ENCODE assay signal across 8 cellular contexts in the genomic region with DNA sequence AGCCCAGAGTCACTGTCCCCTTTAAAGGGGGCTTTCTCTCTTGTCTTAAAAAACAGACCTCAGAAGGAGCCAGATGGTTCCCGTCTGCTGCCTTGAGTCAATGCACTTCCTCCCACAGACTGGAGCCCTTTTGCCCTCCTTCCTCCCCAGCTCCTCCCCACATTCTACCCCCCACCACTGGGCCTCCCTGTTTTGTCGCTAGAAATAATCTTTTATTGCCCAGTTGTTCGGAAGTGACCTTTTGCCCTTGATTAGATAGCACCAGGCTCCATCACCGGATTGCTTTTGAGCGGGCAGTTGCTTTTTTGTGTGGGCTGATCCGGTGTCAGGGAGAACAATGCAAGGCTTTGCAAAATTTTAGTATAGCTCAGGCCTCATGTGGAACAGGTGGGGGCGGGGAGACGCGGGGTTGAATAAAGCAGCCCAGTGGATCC. TPM values are rescaled to one million over a fixed set of nuclear protein-coding genes. Genes with fewer than 3 reads are reported as not detected.
DNase-seq lines count a peak whose midpoint lies in the region; ATAC-seq, FAIRE-seq and TF ChIP-seq lines count a peak whose summit lies in the region.

No MANE protein-coding gene starts in this region.

- H3K9me3 Mint-ChIP-seq in CD4-positive, alpha-beta memory T cell = no peaks in the 10 kb centered on the region
- H3K9me3 Mint-ChIP-seq in naive thymus-derived CD4-positive, alpha-beta T cell = peaks cover 0 to 3% (median 0%) of the 10 kb centered on the region in 11 donors

- H3K79me1 ChIP-seq in H1 (ENCODE audit: low read depth, low read length) = no peaks in the 10 kb centered on the region

- peaks cover 8% of the 10 kb centered on the region for H3K4me1 ChIP-seq in CD4-positive, alpha-beta memory T cell (ENCODE audit: insufficient read depth, low read length)
- peaks cover 0 to 4% (median 3%) of the 10 kb centered on the region in 4 experiments; a peak in 3 of 7 replicates for H3K4me1 ChIP-seq in H1 (replicated peaks in 1 of 4; ENCODE audit: control insufficient read depth in 3 of 4, insufficient read depth in 4 of 4, low read length in 3 of 4)
- H3K4me1 ChIP-seq in naive thymus-derived CD4-positive, alpha-beta T cell (ENCODE audit: control insufficient read depth in 2 of 2, insufficient read depth in 2 of 2, low read length in 2 of 2) = peaks cover 0 to 6% of the 10 kb centered on the region in 2 donors

- H4K20me1 ChIP-seq in H1 (replicated peaks in 1 of 2; ENCODE audit: control insufficient read depth in 1 of 2, insufficient read depth in 2 of 2, low read length in 2 of 2) = no peaks in the 10 kb centered on the region

- H3K27ac ChIP-seq in CD4-positive, alpha-beta memory T cell (ENCODE audit: low read depth, low read length) = no peak overlapping the region
- H3K27ac ChIP-seq in H1 (ENCODE audit: low read depth, low read length) = peak overlapping the region; percentile 78
- no peak overlapping the region for H3K27ac ChIP-seq in naive thymus-derived CD4-positive, alpha-beta T cell (ENCODE audit: low read depth, low read length)

- H3K4me3 Mint-ChIP-seq in CD4-positive, alpha-beta memory T cell = peak overlapping the region; percentile 31 to 78 (median 58)
- H3K4me3 Mint-ChIP-seq in naive thymus-derived CD4-positive, alpha-beta T cell = peak overlapping the region; percentile 41 to 82 (median 62)

- peak overlapping the region; percentile 67 for H4K91ac ChIP-seq in H1 (replicated peaks; ENCODE audit: insufficient read length, low read length)

- peak overlapping the region in 4 of 7 donors; percentile 59 to 77 (median 72) for H3K27ac Mint-ChIP-seq in CD4-positive, alpha-beta memory T cell
- H3K27ac Mint-ChIP-seq in naive thymus-derived CD4-positive, alpha-beta T cell = peak overlapping the region in 6 of 9 donors; percentile 4 to 82 (median 41)

- no peak overlapping the region for H2BK15ac ChIP-seq in H1 (ENCODE audit: low read length)

- H3K23ac ChIP-seq in H1 (ENCODE audit: insufficient read length) = no peak overlapping the region

- H2BK12ac ChIP-seq in H1 (ENCODE audit: low read depth, low read length) = peak overlapping the region; percentile 19; the same call in 1 of the 2 replicates

- H3K36me3 Mint-ChIP-seq in CD4-positive, alpha-beta memory T cell = no peaks in the 10 kb centered on the region
- H3K36me3 Mint-ChIP-seq in naive thymus-derived CD4-positive, alpha-beta T cell = peaks cover 0 to 5% (median 0%) of the 10 kb centered on the region in 5 donors

- H3K27me3 Mint-ChIP-seq in CD4-positive, alpha-beta memory T cell = peaks cover 2 to 5% of the 10 kb centered on the region in 2 donors
- H3K27me3 Mint-ChIP-seq in naive thymus-derived CD4-positive, alpha-beta T cell = peaks cover 0 to 2% (median 0%) of the 10 kb centered on the region in 5 donors

- H3K18ac ChIP-seq in H1 (ENCODE audit: extremely low read depth, low read length) = peak overlapping the region; percentile 93

- no peak overlapping the region for H3K4me3 ChIP-seq in CD4-positive, alpha-beta memory T cell (ENCODE audit: low read length in 2 of 2)
- peak overlapping the region; percentile 1 to 52 (median 24); a peak in 6 of 8 replicates for H3K4me3 ChIP-seq in H1 (ENCODE audit: extremely low read depth in 1 of 4, insufficient read depth in 2 of 4, low read depth in 3 of 4, low read length in 4 of 4)
- peak overlapping the region; percentile 13 for H3K4me3 ChIP-seq in naive thymus-derived CD4-positive, alpha-beta T cell (ENCODE audit: low read length)

- DNase-seq in CD4-positive, alpha-beta memory T cell = peak in 1 of 5 donors; percentile 11
- DNase-seq in H1 (ENCODE audit: low read depth in 1 of 2, low spot score in 2 of 2) (peak; percentile 43 to 66), GM13976 (ENCODE audit: low spot score) (no peak), NCI-H2107 (lab: John Stamatoyannopoulos, UW) (no peak)
- peak in 6 of 9 donors; percentile 1 to 48 (median 10) for DNase-seq in naive thymus-derived CD4-positive, alpha-beta T cell

- H3K9me3 ChIP-seq in CD4-positive, alpha-beta memory T cell (ENCODE audit: control insufficient read depth in 1 of 2, low read length in 2 of 2) = no peaks in the 10 kb centered on the region
- no peaks in the 10 kb centered on the region for H3K9me3 ChIP-seq in H1 (ENCODE audit: insufficient read depth in 2 of 2, low read depth in 1 of 2, low read length in 1 of 2)
- no peaks in the 10 kb centered on the region for H3K9me3 ChIP-seq in naive thymus-derived CD4-positive, alpha-beta T cell (ENCODE audit: control insufficient read depth in 2 of 3, low read length in 3 of 3)

- intact Hi-C loops in CD4-positive, alpha-beta memory T cell (cut with micrococcal nuclease) = loop anchor here (1.0 kb wide), 1 partner anchor 217 kb away; no protein-coding TSS in a partner anchor
- intact Hi-C loops in naive thymus-derived CD4-positive, alpha-beta T cell (cut with micrococcal nuclease) = loop anchor here (1.0 to 10.0 kb wide), 4 partner anchors 21 to 50 kb away; a partner anchor contains a TSS

- FAIRE-seq in H1 (lab: Jason Lieb, UNC) = peak; percentile 81

- no peaks in the 10 kb centered on the region for H3K36me3 ChIP-seq in CD4-positive, alpha-beta memory T cell (ENCODE audit: insufficient read depth, low read length)
- H3K36me3 ChIP-seq in H1 (ENCODE audit: control insufficient read depth in 2 of 4, insufficient read depth in 4 of 4, low read length in 3 of 4) = no peaks in the 10 kb centered on the region
- H3K36me3 ChIP-seq in naive thymus-derived CD4-positive, alpha-beta T cell (ENCODE audit: control insufficient read depth in 2 of 3, insufficient read depth in 3 of 3, low read length in 3 of 3) = no peaks in the 10 kb centered on the region

- peak overlapping the region; percentile 89 for H4K5ac ChIP-seq in H1 (ENCODE audit: insufficient read length, low read depth, low read length)

- TF ChIP-seq CTCF in H1 (IDR thresholded peaks at IDR 0.05; ENCODE audit: control extremely low read depth in 1 of 3, insufficient read depth in 1 of 3, low read depth in 1 of 3, low read length in 3 of 3) = no peak
- TF ChIP-seq CTCF in GM13976 (IDR thresholded peaks at IDR 0.05; ENCODE audit: borderline replicate concordance, control extremely low read depth, extremely low read depth, insufficient read depth, missing control alignments) = no peak

- peak in 1 of 2 experiments; percentile 13; a peak in 1 of 4 replicates for TF ChIP-seq RAD21 in H1 (IDR thresholded peaks at IDR 0.05 in 1 of 2, conservative IDR thresholded peaks at IDR 0.05 in 1 of 2; ENCODE audit: low read depth in 2 of 2, low read length in 2 of 2)

- H3K14ac ChIP-seq in H1 (ENCODE audit: insufficient read length) = no peak overlapping the region

- H3K4me2 ChIP-seq in H1 (ENCODE audit: insufficient read depth in 1 of 2, low read depth in 2 of 2, low read length in 2 of 2) = peak overlapping the region; percentile 62 to 82

- H2BK120ac ChIP-seq in H1 (replicated peaks; ENCODE audit: low read depth, low read length) = peak overlapping the region; percentile 86

- TF ChIP-seq EP300 in H1 (IDR thresholded peaks at IDR 0.05; ENCODE audit: borderline replicate concordance in 1 of 2, low read depth in 2 of 2, low read length in 2 of 2) = no peak

- peaks cover 8 to 13% (median 11%) of the 10 kb centered on the region in 4 donors for H3K4me1 Mint-ChIP-seq in CD4-positive, alpha-beta memory T cell
- peaks cover 7 to 29% (median 17%) of the 10 kb centered on the region in 7 donors for H3K4me1 Mint-ChIP-seq in naive thymus-derived CD4-positive, alpha-beta T cell

- H2AK5ac ChIP-seq in H1 (ENCODE audit: low read depth, low read length) = no peak overlapping the region

- peak overlapping the region; percentile 7; the same call in 1 of the 2 replicates for H4K8ac ChIP-seq in H1 (ENCODE audit: extremely low read depth, insufficient read depth, low read length)

- TF ChIP-seq POLR2A in H1 (IDR thresholded peaks at IDR 0.05; ENCODE audit: control extremely low read depth in 1 of 2, low read depth in 2 of 2, low read length in 2 of 2) = no peak

- H3K9ac ChIP-seq in H1 (replicated peaks in 1 of 4; ENCODE audit: extremely low read depth in 1 of 4, low read depth in 3 of 4, low read length in 3 of 4) = peak overlapping the region in 1 of 4 experiments; percentile 7; a peak in 2 of 7 replicates

- POLR2A ChIA-PET in CD4-positive, alpha-beta memory T cell (lab: Charles Lee; ENCODE audit: partially characterized antibody) = interaction anchor here (0.6 kb wide), 1 partner anchor 35 kb away, joined by 3 read pairs; no protein-coding TSS in a partner anchor
- POLR2A ChIA-PET in H1 (lab: Charles Lee; ENCODE audit: partially characterized antibody) = interaction anchor here (1.0 to 1.7 kb wide), 4 partner anchors 26 to 66 kb away, joined by 3 to 7 read pairs (median 5); a partner anchor contains a TSS
- POLR2A ChIA-PET in naive thymus-derived CD4-positive, alpha-beta T cell (lab: Charles Lee) = no interaction called here

- CTCF ChIA-PET in CD4-positive, alpha-beta memory T cell (lab: Charles Lee; ENCODE audit: partially characterized antibody) = no interaction called here
- CTCF ChIA-PET in H1 (lab: Charles Lee; ENCODE audit: partially characterized antibody) = interaction anchor here (0.6 to 1.2 kb wide), 2 partner anchors 39 to 314 kb away, joined by 3 read pairs; no protein-coding TSS in a partner anchor
- CTCF ChIA-PET in naive thymus-derived CD4-positive, alpha-beta T cell (lab: Charles Lee) = no interaction called here

- in situ Hi-C loops in GM13976 (cut with MboI; ENCODE audit: low sequenced_read_pairs, unreplicated experiment) = no loop called here

- H3K23me2 ChIP-seq in H1 (ENCODE audit: low read depth, low read length) = 0 out of 2 replicates have a peak, but pooled peaks cover 2% of the 10 kb centered on the region

- H3K56ac ChIP-seq in H1 (replicated peaks; ENCODE audit: insufficient read length, low read depth, low read length) = no peak overlapping the region

- H2BK5ac ChIP-seq in H1 (ENCODE audit: low read depth, low read length) = peak overlapping the region; percentile 82; the same call in 1 of the 2 replicates

- WGBS in H1 (ENCODE audit: extremely low coverage in 1 of 2, insufficient coverage in 1 of 2, insufficient read length in 1 of 2, insufficient replicate concordance in 2 of 2, low coverage in 1 of 2, low lambda C conversion rate in 2 of 2, missing lambda C conversion rate in 1 of 2), 2 experiments = 6% methylated on average over 9 of the region's 9 CpGs; no CpG with 5 or more reads in 1 of the 2 experiments

- H3K79me2 ChIP-seq in H1 (ENCODE audit: control insufficient read depth in 1 of 2, insufficient read depth in 2 of 2, low read length in 2 of 2) = no peaks in the 10 kb centered on the region

- H2BK20ac ChIP-seq in H1 (ENCODE audit: low read length) = peak overlapping the region; percentile 28

- ATAC-seq in GM19351 (IDR thresholded peaks at IDR 0.05; ENCODE audit: unreplicated experiment) = peak; percentile 70
- peak; percentile 92 for ATAC-seq in HG03342 (IDR thresholded peaks at IDR 0.05; ENCODE audit: unreplicated experiment)
- peak; percentile 32; the same call in 1 of the 3 replicates for ATAC-seq in SK-N-SH treated with all-trans-retinoic acid at 6 μM for 48 hours
- peak; percentile 81 for ATAC-seq in naive thymus-derived CD4-positive, alpha-beta T cell

- H3K27me3 ChIP-seq in CD4-positive, alpha-beta memory T cell (ENCODE audit: insufficient read depth, low read length) = no peaks in the 10 kb centered on the region
- no peaks in the 10 kb centered on the region for H3K27me3 ChIP-seq in H1 (replicated peaks in 1 of 4; ENCODE audit: control insufficient read depth in 3 of 4, extremely low read depth in 1 of 4, insufficient read depth in 3 of 4, low read length in 3 of 4)
- no peaks in the 10 kb centered on the region for H3K27me3 ChIP-seq in naive thymus-derived CD4-positive, alpha-beta T cell (ENCODE audit: control insufficient read depth in 2 of 2, insufficient read depth in 2 of 2, low read length in 2 of 2)

- peak overlapping the region; percentile 91 for H2AFZ ChIP-seq in H1 (ENCODE audit: low read length)

- no peak overlapping the region for H3K4ac ChIP-seq in H1 (replicated peaks; ENCODE audit: insufficient read length, low read depth, low read length)

RNA-seq across cellular contexts. Expression of a gene that starts 47.7 kb away (rescaled TPM):
- 1 to 10 TPM; 4.4 to 4.6 TPM for total RNA-seq in CD4-positive, alpha-beta memory T cell
- 1 to 10 TPM; 7.5 to 8.2 TPM for polyA plus RNA-seq in CD4-positive, alpha-beta memory T cell
- total RNA-seq in H1 (2021; fragmentation: NEBNext Ultra II Directional; extraction: Animal tissue kit (Norgen Biotek cat#: 25700)) = 54.7 and 56.2 TPM in 2 replicates
- 11.7 and 13.2 TPM in 2 replicates for polyA plus RNA-seq in H1 (2011; rRNA removed)
- polyA plus RNA-seq in H1 (2011; cell fraction: cytosol; rRNA removed) = 13.3 TPM
- 16.4 TPM for polyA plus RNA-seq in H1 (2011; cell fraction: nucleus; rRNA removed)
- 19.6 to 24.8 TPM (median 21.7 TPM) in 4 replicates for polyA plus RNA-seq in H1 (2012, experiment 1 of 2)
- 17.7 TPM for polyA plus RNA-seq in H1 (2012, experiment 2 of 2)
- 33.5 TPM for polyA plus RNA-seq in H1 (2013, experiment 1 of 2)
- polyA plus RNA-seq in H1 (2013, experiment 2 of 2) = 33.8 TPM
- polyA minus RNA-seq in H1 (2011; rRNA and poly(A)+ RNA removed) = 15.2 and 17.4 TPM in 2 replicates
- polyA minus RNA-seq in H1 (2011; cell fraction: cytosol; rRNA and poly(A)+ RNA removed) = 18.7 TPM
- polyA minus RNA-seq in H1 (2011; cell fraction: nucleus; rRNA and poly(A)+ RNA removed) = 32.7 TPM
- 10 to 100 TPM in 2 of 5 experiments, 1 to 10 TPM in 3; 2.5 to 20.5 (median 6.2) TPM for total RNA-seq in naive thymus-derived CD4-positive, alpha-beta T cell
- 1 to 10 TPM; 1.6 to 4.3 TPM for polyA plus RNA-seq in naive thymus-derived CD4-positive, alpha-beta T cell

Comparison
In these comparisons a context has a peak if more than half of its experiments do, and no peak if none do; other contexts are left out.
1. DNase-seq: peak in H1 (2 of 2) and naive thymus-derived CD4-positive, alpha-beta T cell (6 of 9); none in GM13976 (single experiment) and NCI-H2107 (single experiment).
2. H3K4me3 ChIP-seq: peak in H1 (4 of 4) and naive thymus-derived CD4-positive, alpha-beta T cell (single experiment); none in CD4-positive, alpha-beta memory T cell (0 of 2).
3. ATAC-seq: peak in every context shown above with its lines; median percentile 92 in HG03342; 81 in naive thymus-derived CD4-positive, alpha-beta T cell; 70 in GM19351; 32 in SK-N-SH treated with all-trans-retinoic acid at 6 μM for 48 hours.